In genomic region chr12:120590741-120591407, GRCh38 we compare ENCODE assay signal across 14 cellular contexts. TPM values are rescaled to one million over a fixed set of nuclear protein-coding genes. Genes with fewer than 3 reads are reported as not detected.
"Had no signal": no experiment of that assay in that cellular context is flagged by ENCODE, and none has a peak within 500 bp of the region (broad histone marks: within the 10 kb centered on the region; RNA-seq: fewer than 3 reads in every experiment).

No MANE protein-coding gene starts in this region.

- H3K9me3 Mint-ChIP-seq: brain; dendritic cell treated with granulocyte-macrophage colony-stimulating factor and Interleukin-4, amounts not matched to agents 40 ng/mL and 50 ng/mL, for 4 days; stimulated activated naive B cell treated with anti-CD40 and anti-IgM and Interleukin-4, amounts not matched to agents 10 μg/mL and 1 μg/mL and 100 μg/mL, for 72 hours had no signal

- H3K4me1 Mint-ChIP-seq: immature natural killer cell; stimulated activated naive B cell treated with anti-CD40 and anti-IgM and Interleukin-4, amounts not matched to agents 10 μg/mL and 1 μg/mL and 100 μg/mL, for 72 hours had no signal

- H3K4me1 ChIP-seq: adrenal gland had no signal

- H3K27me3 ChIP-seq: adrenal gland had no signal

- H3K4me3 Mint-ChIP-seq: brain; dendritic cell treated with granulocyte-macrophage colony-stimulating factor and Interleukin-4, amounts not matched to agents 40 ng/mL and 50 ng/mL, for 4 days; immature natural killer cell; stimulated activated naive B cell treated with anti-CD40 and anti-IgM and Interleukin-4, amounts not matched to agents 10 μg/mL and 1 μg/mL and 100 μg/mL, for 72 hours had no signal

- H3K36me3 ChIP-seq: adrenal gland had no signal

- H3K27ac Mint-ChIP-seq: brain; dendritic cell treated with granulocyte-macrophage colony-stimulating factor and Interleukin-4, amounts not matched to agents 40 ng/mL and 50 ng/mL, for 4 days; stimulated activated naive B cell treated with anti-CD40 and anti-IgM and Interleukin-4, amounts not matched to agents 10 μg/mL and 1 μg/mL and 100 μg/mL, for 72 hours had no signal

- H3K36me3 Mint-ChIP-seq: brain; immature natural killer cell; stimulated activated naive B cell treated with anti-CD40 and anti-IgM and Interleukin-4, amounts not matched to agents 10 μg/mL and 1 μg/mL and 100 μg/mL, for 72 hours had no signal

- H3K27ac ChIP-seq: adrenal gland had no signal

- H3K4me3 ChIP-seq: adrenal gland had no signal

- ATAC-seq: left ventricle myocardium superior; sciatic nerve; stimulated activated naive B cell treated with anti-CD40 and anti-IgM and Interleukin-4, amounts not matched to agents 10 μg/mL and 1 μg/mL and 100 μg/mL, for 72 hours had no signal

- DNase-seq: activated CD4-positive, alpha-beta T cell treated with anti-CD3 and anti-CD28 coated beads, Interleukin-2, amount 50 U/mL, for 1 hour; activated CD4-positive, CD25-positive, alpha-beta regulatory T cell; activated naive CD4-positive, alpha-beta T cell treated with anti-CD3 and anti-CD28 coated beads, Interleukin-2, amount 50 U/mL, for 16 hours; adrenal gland; immature natural killer cell; left ventricle myocardium superior; mesendoderm; stimulated activated CD4-positive, alpha-beta T cell treated with anti-CD3 and anti-CD28 coated beads, Interleukin-2, amount 100 ng/mL, for 24 hours; stimulated activated naive B cell treated with anti-CD40 and anti-IgM and Interleukin-4, amounts not matched to agents 10 μg/mL and 1 μg/mL and 100 μg/mL, for 72 hours; substantia nigra; T-helper 2 cell had no signal

- H3K9me3 ChIP-seq: adrenal gland had no signal

RNA-seq across cellular contexts. Expression of gene CABP1, which starts 49.6 kb away (rescaled TPM):
- polyA plus RNA-seq: immature natural killer cell had no signal
